35 cellular contexts compared by ENCODE assay signal in the genomic region with DNA sequence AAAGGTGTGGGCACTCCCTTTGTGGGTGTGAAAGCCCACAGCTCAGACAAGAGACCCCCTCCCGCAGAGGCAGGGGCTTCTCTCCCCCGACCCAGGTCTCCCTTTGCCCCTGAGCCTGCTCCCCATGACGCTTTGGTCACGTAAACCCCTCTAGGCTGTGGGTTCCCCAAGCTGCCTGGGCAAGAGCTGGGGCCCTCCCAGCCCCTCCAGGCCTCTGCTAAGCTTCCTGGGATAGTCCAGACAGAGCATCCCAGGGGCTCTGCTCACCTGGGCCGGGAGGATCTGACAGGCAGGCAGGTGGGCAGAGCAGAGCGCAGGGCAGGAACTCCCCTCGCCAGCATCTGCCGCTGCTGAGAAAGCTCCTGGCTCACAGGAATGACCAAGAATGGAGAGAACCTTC.
"Had no signal": no experiment of that assay in that cellular context is flagged by ENCODE, and none has a peak within 500 bp of the region (broad histone marks: within the 10 kb centered on the region; RNA-seq: fewer than 3 reads in every experiment).

No MANE protein-coding gene starts in this region.

- H3K36me3 ChIP-seq: brain microvascular endothelial cell, esophagus squamous epithelium, WERI-Rb-1 had no signal

- H3K4me3 Mint-ChIP-seq: activated B cell treated with CpG ODN at 0.5 μM for 24 hours; activated CD8-positive, alpha-beta T cell treated with anti-CD3 and anti-CD28 coated beads for 36 hours; activated naive CD8-positive, alpha-beta T cell; activated T-cell treated with anti-CD3 and anti-CD28 coated beads, Interleukin-2, amount 50 U/mL, for 4 hours; activated T-helper 17 cell treated with anti-CD3 and anti-CD28 coated beads, Interleukin-2, amount 50 U/mL, for 72 hours; central memory CD8-positive, alpha-beta T cell; dendritic cell treated with granulocyte-macrophage colony-stimulating factor and Interleukin-4, amounts not matched to agents 40 ng/mL and 50 ng/mL, for 4 days; effector memory CD8-positive, alpha-beta T cell; T-cell; T-helper 1 cell treated with Interleukin-12 subunit alpha and Interleukin-12 subunit beta and Interleukin-4 antibody, amounts not matched to agents 30 μg/mL and 1 μg/mL, for 36 hours; T-helper 2 cell treated with Interferon-gamma antibody and Interleukin-4, amounts not matched to agents 5 μg/mL and 100 μg/mL, for 36 hours had no signal

- H3K4me3 ChIP-seq: coronary artery, esophagus squamous epithelium had no signal

- H3K27ac ChIP-seq: brain microvascular endothelial cell, coronary artery, epithelial cell of prostate, esophagus squamous epithelium, WERI-Rb-1 had no signal

- H3K27ac Mint-ChIP-seq: activated B cell treated with CpG ODN at 0.5 μM for 24 hours; activated CD8-positive, alpha-beta T cell treated with anti-CD3 and anti-CD28 coated beads for 36 hours; activated naive CD8-positive, alpha-beta T cell; activated T-helper 17 cell treated with anti-CD3 and anti-CD28 coated beads, Interleukin-2, amount 50 U/mL, for 72 hours; dendritic cell treated with granulocyte-macrophage colony-stimulating factor and Interleukin-4, amounts not matched to agents 40 ng/mL and 50 ng/mL, for 4 days; effector memory CD8-positive, alpha-beta T cell; T-cell; T-helper 1 cell treated with Interleukin-12 subunit alpha and Interleukin-12 subunit beta and Interleukin-4 antibody, amounts not matched to agents 30 μg/mL and 1 μg/mL, for 36 hours; T-helper 2 cell treated with Interferon-gamma antibody and Interleukin-4, amounts not matched to agents 5 μg/mL and 100 μg/mL, for 36 hours had no signal

- ATAC-seq: activated CD4-positive, CD25-positive, alpha-beta regulatory T cell treated with anti-CD3 and anti-CD28 coated beads, Interleukin-2, amount 50 U/mL, for 24 hours; activated CD8-positive, alpha-beta T cell treated with anti-CD3 and anti-CD28 coated beads for 36 hours; activated T-cell treated with anti-CD3 and anti-CD28 coated beads, Interleukin-2, amount 50 U/mL, for 4 hours; activated T-helper 17 cell treated with anti-CD3 and anti-CD28 coated beads, Interleukin-2, amount 50 U/mL, for 72 hours; effector memory CD8-positive, alpha-beta T cell; T-cell had no signal

- FAIRE-seq: astrocyte, bronchial epithelial cell, endometrium, endothelial cell of umbilical vein, frontal cortex had no signal

- H3K27me3 Mint-ChIP-seq: activated CD8-positive, alpha-beta T cell treated with anti-CD3 and anti-CD28 coated beads for 36 hours; activated naive CD8-positive, alpha-beta T cell; activated T-helper 17 cell treated with anti-CD3 and anti-CD28 coated beads, Interleukin-2, amount 50 U/mL, for 72 hours; T-cell had no signal

- H3K27me3 ChIP-seq: brain microvascular endothelial cell had no signal

- H3K4me1 Mint-ChIP-seq: activated B cell treated with CpG ODN at 0.5 μM for 24 hours; activated T-helper 17 cell treated with anti-CD3 and anti-CD28 coated beads, Interleukin-2, amount 50 U/mL, for 72 hours; central memory CD8-positive, alpha-beta T cell; T-cell had no signal

- H3K36me3 Mint-ChIP-seq: activated naive CD8-positive, alpha-beta T cell; T-cell had no signal

- H3K9me3 ChIP-seq: esophagus squamous epithelium had no signal

- DNase-seq: activated B cell treated with CpG ODN at 0.5 μM for 24 hours; activated CD4-positive, alpha-beta T cell treated with anti-CD3 and anti-CD28 coated beads for 48 hours; activated CD4-positive, alpha-beta T cell treated with anti-CD3 and anti-CD28 coated beads, Interleukin-2, amount 50 U/mL, for 1 hour; activated CD4-positive, alpha-beta T cell treated with anti-CD3 and anti-CD28 coated beads, Interleukin-2, amount 50 U/mL, for 48 hours; activated CD8-positive, alpha-beta memory T cell treated with anti-CD3 and anti-CD28 coated beads for 24 hours; activated CD8-positive, alpha-beta T cell treated with anti-CD3 and anti-CD28 coated beads for 36 hours; activated effector memory CD4-positive, alpha-beta T cell treated with Interleukin-2 at 50 U/mL for 16 hours; activated gamma-delta T cell treated with Interleukin-2 at 50 U/mL for 16 hours; activated naive CD4-positive, alpha-beta T cell treated with anti-CD3 and anti-CD28 coated beads, Interleukin-2, amount 50 U/mL, for 16 hours; activated naive CD4-positive, alpha-beta T cell treated with Interleukin-2 at 50 U/mL for 16 hours; activated T-cell treated with anti-CD3 and anti-CD28 coated beads, Interleukin-2, amount 50 U/mL, for 4 hours; amniotic stem cell; anterior cingulate cortex; brain microvascular endothelial cell; effector CD4-positive, alpha-beta T cell; effector memory CD8-positive, alpha-beta T cell; esophagus squamous epithelium; head of caudate nucleus; T-cell; T1000; WERI-Rb-1 had no signal

- H3K4me1 ChIP-seq: esophagus squamous epithelium had no signal
